In the genomic region with DNA sequence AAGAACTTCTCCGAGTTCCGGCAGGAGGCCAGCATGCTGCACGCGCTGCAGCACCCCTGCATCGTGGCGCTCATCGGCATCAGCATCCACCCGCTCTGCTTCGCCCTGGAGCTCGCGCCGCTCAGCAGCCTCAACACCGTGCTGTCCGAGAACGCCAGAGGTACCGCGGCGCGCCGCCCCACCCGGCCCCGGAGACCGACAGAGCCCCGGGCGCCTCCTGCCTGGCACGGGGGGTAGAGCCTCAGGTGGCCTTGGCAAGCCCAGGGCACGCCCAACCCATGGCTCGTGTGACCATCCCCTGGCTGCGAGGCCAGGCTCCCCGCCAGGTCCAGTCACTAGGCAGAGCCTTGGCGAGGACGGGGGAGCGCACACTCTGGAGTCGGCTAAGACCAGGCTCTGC, we compare ENCODE assay signal across 34 cellular contexts.
DNase-seq lines count a peak whose midpoint lies in the region; ATAC-seq, FAIRE-seq and TF ChIP-seq lines count a peak whose summit lies in the region.
"Had no signal": no experiment of that assay in that cellular context is flagged by ENCODE, and none has a peak within 500 bp of the region (broad histone marks: within the 10 kb centered on the region; RNA-seq: fewer than 3 reads in every experiment).

No MANE protein-coding gene starts in this region.

- no peak overlapping the region for H3K14ac ChIP-seq in H1 (ENCODE audit: insufficient read length)

- no peaks in the 10 kb centered on the region; a peak in 1 of 7 replicates for H3K4me1 ChIP-seq in H1 (replicated peaks in 1 of 4; ENCODE audit: control insufficient read depth in 3 of 4, insufficient read depth in 4 of 4, low read length in 3 of 4)
- H3K4me1 ChIP-seq in suprapubic skin = no peaks in the 10 kb centered on the region
- H3K4me1 ChIP-seq: A549 had no signal

- peak; percentile 12 for DNase-seq in activated CD8-positive, alpha-beta T cell treated with anti-CD3 and anti-CD28 coated beads, Interleukin-2, amount 10 ng/mL, durations not matched to agents 7 days and 5 days
- no peak for DNase-seq in activated CD8-positive, alpha-beta T cell treated with anti-CD3 and anti-CD28 coated beads for 36 hours
- peak in 1 of 2 experiments; percentile 38 for DNase-seq in H1 (ENCODE audit: low read depth in 1 of 2, low spot score in 2 of 2)
- peak; percentile 88 for DNase-seq in mesenteric fat pad (ENCODE audit: low spot score)
- peak; percentile 48 to 67 for DNase-seq in suprapubic skin (ENCODE audit: low spot score in 2 of 2)
- no peak for DNase-seq in OCI-M1 (lab: John Stamatoyannopoulos, UW)
- DNase-seq in NCI-H1092 treated with DMSO at 0.1 percent for 48 hours (lab: John Stamatoyannopoulos, UW) = no peak
- DNase-seq: activated CD4-positive, alpha-beta T cell treated with anti-CD3 and anti-CD28 coated beads for 48 hours; AML-193; anterior cingulate cortex; CD4-positive, alpha-beta T cell; cortex of kidney; EL; HFFc6; midbrain; NCI-H1092; NCI-H187 treated with DMSO at 0.1 percent for 48 hours; NCI-H2171 treated with DMSO at 0.1 percent for 48 hours; NCI-H524 treated with DMSO at 0.1 percent for 48 hours; NK-92 treated with Interleukin-12 subunit alpha and Interleukin-12 subunit beta, amount 100 ng/mL, for 24 hours; occipital lobe; PC-9; retina; SHP77; stimulated activated CD4-positive, alpha-beta T cell treated with anti-CD3 and anti-CD28 coated beads, Interleukin-4, amount 100 ng/mL, for 1 hour had no signal

- TF ChIP-seq RAD21 in H1 (IDR thresholded peaks at IDR 0.05 in 1 of 2, conservative IDR thresholded peaks at IDR 0.05 in 1 of 2; ENCODE audit: low read depth in 2 of 2, low read length in 2 of 2) = no peak

- no peak for TF ChIP-seq POLR2A in H1 (IDR thresholded peaks at IDR 0.05; ENCODE audit: control extremely low read depth in 1 of 2, low read depth in 2 of 2, low read length in 2 of 2)
- no peak for TF ChIP-seq POLR2A in suprapubic skin (IDR thresholded peaks at IDR 0.05)

- FAIRE-seq in H1 (lab: Jason Lieb, UNC) = no peak
- FAIRE-seq: A549, frontal cortex, GM12892 had no signal

- no peak overlapping the region for H3K56ac ChIP-seq in H1 (replicated peaks; ENCODE audit: insufficient read length, low read depth, low read length)

- H3K79me2 ChIP-seq in H1 (ENCODE audit: control insufficient read depth in 1 of 2, insufficient read depth in 2 of 2, low read length in 2 of 2) = no peaks in the 10 kb centered on the region

- ATAC-seq in activated CD8-positive, alpha-beta T cell treated with anti-CD3 and anti-CD28 coated beads, Interleukin-2, amount 10 ng/mL, durations not matched to agents 7 days and 5 days = no peak
- ATAC-seq in activated CD8-positive, alpha-beta T cell treated with anti-CD3 and anti-CD28 coated beads for 36 hours = no peak
- ATAC-seq in HG02798 (IDR thresholded peaks at IDR 0.05; ENCODE audit: poor library complexity, unreplicated experiment) = no peak
- ATAC-seq: A549; activated T-helper 17 cell treated with anti-CD3 and anti-CD28 coated beads, Interleukin-2, amount 50 U/mL, for 72 hours; naive thymus-derived CD8-positive, alpha-beta T cell; stimulated activated effector memory CD8-positive, alpha-beta T cell treated with anti-CD3 and anti-CD28 coated beads, Interleukin-12 subunit alpha, Interleukin-12 subunit beta, amount 100 ng/mL, for 72 hours had no signal

- H3K4me3 Mint-ChIP-seq in activated CD8-positive, alpha-beta T cell treated with anti-CD3 and anti-CD28 coated beads, Interleukin-2, amount 10 ng/mL, durations not matched to agents 7 days and 5 days = no peak overlapping the region
- H3K4me3 Mint-ChIP-seq in activated CD8-positive, alpha-beta T cell treated with anti-CD3 and anti-CD28 coated beads for 36 hours = no peak overlapping the region
- H3K4me3 Mint-ChIP-seq: activated naive CD4-positive, alpha-beta T cell treated with anti-CD3 and anti-CD28 coated beads, Interleukin-2, amount 50 U/mL, for 24 hours; activated T-helper 17 cell treated with anti-CD3 and anti-CD28 coated beads, Interleukin-2, amount 50 U/mL, for 72 hours; CD4-positive, alpha-beta T cell; HFFc6; naive thymus-derived CD8-positive, alpha-beta T cell; stimulated activated effector memory CD8-positive, alpha-beta T cell treated with anti-CD3 and anti-CD28 coated beads, Interleukin-12 subunit alpha, Interleukin-12 subunit beta, amount 100 ng/mL, for 72 hours had no signal

- H3K4me1 Mint-ChIP-seq in activated CD8-positive, alpha-beta T cell treated with anti-CD3 and anti-CD28 coated beads, Interleukin-2, amount 10 ng/mL, durations not matched to agents 7 days and 5 days (ENCODE audit: low read depth) = no peaks in the 10 kb centered on the region
- no peaks in the 10 kb centered on the region for H3K4me1 Mint-ChIP-seq in activated CD8-positive, alpha-beta T cell treated with anti-CD3 and anti-CD28 coated beads for 36 hours (ENCODE audit: low read depth)
- H3K4me1 Mint-ChIP-seq: activated naive CD4-positive, alpha-beta T cell treated with anti-CD3 and anti-CD28 coated beads, Interleukin-2, amount 50 U/mL, for 24 hours; activated T-helper 17 cell treated with anti-CD3 and anti-CD28 coated beads, Interleukin-2, amount 50 U/mL, for 72 hours; naive thymus-derived CD8-positive, alpha-beta T cell; stimulated activated effector memory CD8-positive, alpha-beta T cell treated with anti-CD3 and anti-CD28 coated beads, Interleukin-12 subunit alpha, Interleukin-12 subunit beta, amount 100 ng/mL, for 72 hours had no signal

- H3K36me3 Mint-ChIP-seq in activated CD8-positive, alpha-beta T cell treated with anti-CD3 and anti-CD28 coated beads, Interleukin-2, amount 10 ng/mL, durations not matched to agents 7 days and 5 days (ENCODE audit: low read depth) = no peaks in the 10 kb centered on the region
- H3K36me3 Mint-ChIP-seq in activated CD8-positive, alpha-beta T cell treated with anti-CD3 and anti-CD28 coated beads for 36 hours (ENCODE audit: low read depth) = no peaks in the 10 kb centered on the region
- H3K36me3 Mint-ChIP-seq: activated naive CD4-positive, alpha-beta T cell treated with anti-CD3 and anti-CD28 coated beads, Interleukin-2, amount 50 U/mL, for 24 hours; naive thymus-derived CD8-positive, alpha-beta T cell; stimulated activated effector memory CD8-positive, alpha-beta T cell treated with anti-CD3 and anti-CD28 coated beads, Interleukin-12 subunit alpha, Interleukin-12 subunit beta, amount 100 ng/mL, for 72 hours had no signal

- H2BK15ac ChIP-seq in H1 (ENCODE audit: low read length) = no peak overlapping the region

- no peak overlapping the region for H3K4me3 ChIP-seq in H1 (ENCODE audit: extremely low read depth in 1 of 4, insufficient read depth in 2 of 4, low read depth in 3 of 4, low read length in 4 of 4)
- no peak overlapping the region for H3K4me3 ChIP-seq in suprapubic skin
- H3K4me3 ChIP-seq: A549, PC-9 had no signal

- H3K9me3 ChIP-seq in H1 (ENCODE audit: insufficient read depth in 2 of 2, low read depth in 1 of 2, low read length in 1 of 2) = no peaks in the 10 kb centered on the region
- no peaks in the 10 kb centered on the region for H3K9me3 ChIP-seq in suprapubic skin
- H3K9me3 ChIP-seq: A549 had no signal

- no peak for TF ChIP-seq CTCF in activated CD8-positive, alpha-beta T cell treated with anti-CD3 and anti-CD28 coated beads for 36 hours (IDR thresholded peaks at IDR 0.05)
- TF ChIP-seq CTCF in H1 (IDR thresholded peaks at IDR 0.05; ENCODE audit: control extremely low read depth in 1 of 3, insufficient read depth in 1 of 3, low read depth in 1 of 3, low read length in 3 of 3) = no peak
- no peak for TF ChIP-seq CTCF in suprapubic skin (IDR thresholded peaks at IDR 0.05)

- no peak overlapping the region for H2AFZ ChIP-seq in H1 (ENCODE audit: low read length)
- H2AFZ ChIP-seq: PC-9 had no signal

- H3K27ac ChIP-seq in H1 (ENCODE audit: low read depth, low read length) = no peak overlapping the region
- no peak overlapping the region for H3K27ac ChIP-seq in suprapubic skin
- H3K27ac ChIP-seq: A549, PC-9, VCaP had no signal

- H3K4me2 ChIP-seq in H1 (ENCODE audit: insufficient read depth in 1 of 2, low read depth in 2 of 2, low read length in 2 of 2) = no peak overlapping the region
- H3K4me2 ChIP-seq: A549, PC-9 had no signal

- peak overlapping the region; percentile 24; the same call in 1 of the 2 replicates for H3K18ac ChIP-seq in H1 (ENCODE audit: extremely low read depth, low read length)

- intact Hi-C loops in activated CD8-positive, alpha-beta T cell treated with anti-CD3 and anti-CD28 coated beads for 36 hours (cut with micrococcal nuclease) = no loop called here

- no peaks in the 10 kb centered on the region for H3K36me3 ChIP-seq in H1 (ENCODE audit: control insufficient read depth in 2 of 4, insufficient read depth in 4 of 4, low read length in 3 of 4)
- H3K36me3 ChIP-seq in suprapubic skin = peaks cover 92% of the 10 kb centered on the region

- no peak overlapping the region for H2BK20ac ChIP-seq in H1 (ENCODE audit: low read length)

- no peak overlapping the region for H2AK5ac ChIP-seq in H1 (ENCODE audit: low read depth, low read length)

- peak overlapping the region; percentile 1; the same call in 1 of the 2 replicates for H4K8ac ChIP-seq in H1 (ENCODE audit: extremely low read depth, insufficient read depth, low read length)

- H3K27me3 Mint-ChIP-seq in activated CD8-positive, alpha-beta T cell treated with anti-CD3 and anti-CD28 coated beads, Interleukin-2, amount 10 ng/mL, durations not matched to agents 7 days and 5 days (ENCODE audit: low read depth) = peaks cover 5% of the 10 kb centered on the region
- H3K27me3 Mint-ChIP-seq in activated CD8-positive, alpha-beta T cell treated with anti-CD3 and anti-CD28 coated beads for 36 hours = no peaks in the 10 kb centered on the region
- H3K27me3 Mint-ChIP-seq: activated naive CD4-positive, alpha-beta T cell treated with anti-CD3 and anti-CD28 coated beads, Interleukin-2, amount 50 U/mL, for 24 hours; CD4-positive, alpha-beta T cell had no signal

- no peak overlapping the region for H4K5ac ChIP-seq in H1 (ENCODE audit: insufficient read length, low read depth, low read length)

- POLR2A ChIA-PET in activated CD8-positive, alpha-beta T cell treated with anti-CD3 and anti-CD28 coated beads, Interleukin-2, amount 10 ng/mL, durations not matched to agents 7 days and 5 days (lab: Charles Lee) = no interaction called here
- POLR2A ChIA-PET in activated CD8-positive, alpha-beta T cell treated with anti-CD3 and anti-CD28 coated beads for 36 hours (lab: Charles Lee) = no interaction called here
- POLR2A ChIA-PET in H1 (lab: Charles Lee; ENCODE audit: partially characterized antibody) = interaction anchor here (0.6 to 1.5 kb wide), 3 partner anchors 9 to 16 kb away, joined by 3 to 4 read pairs (median 3); no protein-coding TSS in a partner anchor

- H4K91ac ChIP-seq in H1 (replicated peaks; ENCODE audit: insufficient read length, low read length) = peak overlapping the region; percentile 25

- no peaks in the 10 kb centered on the region for H3K79me1 ChIP-seq in H1 (ENCODE audit: low read depth, low read length)

- no peak overlapping the region for H3K4ac ChIP-seq in H1 (replicated peaks; ENCODE audit: insufficient read length, low read depth, low read length)

- peaks cover 2% of the 10 kb centered on the region; the same call in 1 of the 2 replicates for H3K23me2 ChIP-seq in H1 (ENCODE audit: low read depth, low read length)

- WGBS in H1 (ENCODE audit: extremely low coverage in 1 of 2, insufficient coverage in 1 of 2, insufficient read length in 1 of 2, insufficient replicate concordance in 2 of 2, low coverage in 1 of 2, low lambda C conversion rate in 2 of 2, missing lambda C conversion rate in 1 of 2), 2 experiments = 87% methylated on average over 34 of the region's 34 CpGs; no CpG with 5 or more reads in 1 of the 2 experiments
- 89% methylated on average over 22 of the region's 34 CpGs for WGBS in suprapubic skin

- no peak overlapping the region for H3K27ac Mint-ChIP-seq in activated CD8-positive, alpha-beta T cell treated with anti-CD3 and anti-CD28 coated beads, Interleukin-2, amount 10 ng/mL, durations not matched to agents 7 days and 5 days
- no peak overlapping the region for H3K27ac Mint-ChIP-seq in activated CD8-positive, alpha-beta T cell treated with anti-CD3 and anti-CD28 coated beads for 36 hours
- H3K27ac Mint-ChIP-seq: activated naive CD4-positive, alpha-beta T cell treated with anti-CD3 and anti-CD28 coated beads, Interleukin-2, amount 50 U/mL, for 24 hours; activated T-helper 17 cell treated with anti-CD3 and anti-CD28 coated beads, Interleukin-2, amount 50 U/mL, for 72 hours; CD4-positive, alpha-beta T cell; HFFc6; naive thymus-derived CD8-positive, alpha-beta T cell; stimulated activated effector memory CD8-positive, alpha-beta T cell treated with anti-CD3 and anti-CD28 coated beads, Interleukin-12 subunit alpha, Interleukin-12 subunit beta, amount 100 ng/mL, for 72 hours had no signal

- H3K23ac ChIP-seq in H1 (ENCODE audit: insufficient read length) = no peak overlapping the region

- CTCF ChIA-PET in activated CD8-positive, alpha-beta T cell treated with anti-CD3 and anti-CD28 coated beads, Interleukin-2, amount 10 ng/mL, durations not matched to agents 7 days and 5 days (lab: Charles Lee) = no interaction called here
- CTCF ChIA-PET in activated CD8-positive, alpha-beta T cell treated with anti-CD3 and anti-CD28 coated beads for 36 hours (lab: Charles Lee) = interaction anchor here (1.0 to 1.8 kb wide), 2 partner anchors 45 to 46 kb away, joined by 3 to 7 read pairs; no protein-coding TSS in a partner anchor
- CTCF ChIA-PET in H1 (lab: Charles Lee; ENCODE audit: partially characterized antibody) = interaction anchor here (1.0 to 2.8 kb wide), 11 partner anchors 11 to 359 kb away, joined by 3 to 18 read pairs (median 4); no protein-coding TSS in a partner anchor

- H2BK5ac ChIP-seq in H1 (ENCODE audit: low read depth, low read length) = peak overlapping the region; percentile 49; the same call in 1 of the 2 replicates

- H2BK12ac ChIP-seq in H1 (ENCODE audit: low read depth, low read length) = peak overlapping the region; percentile 81; the same call in 1 of the 2 replicates

- peak overlapping the region; percentile 52 for H2BK120ac ChIP-seq in H1 (replicated peaks; ENCODE audit: low read depth, low read length)

- H3K27me3 ChIP-seq in H1 (replicated peaks in 1 of 4; ENCODE audit: control insufficient read depth in 3 of 4, extremely low read depth in 1 of 4, insufficient read depth in 3 of 4, low read length in 3 of 4) (no peaks in the 10 kb centered on the region), suprapubic skin (no peaks in the 10 kb centered on the region)

- TF ChIP-seq EP300 in H1 (IDR thresholded peaks at IDR 0.05; ENCODE audit: borderline replicate concordance in 1 of 2, low read depth in 2 of 2, low read length in 2 of 2) (no peak), suprapubic skin (IDR thresholded peaks at IDR 0.05) (no peak)

- H4K20me1 ChIP-seq in H1 (replicated peaks in 1 of 2; ENCODE audit: control insufficient read depth in 1 of 2, insufficient read depth in 2 of 2, low read length in 2 of 2) = no peaks in the 10 kb centered on the region

- no peaks in the 10 kb centered on the region for H3K9me3 Mint-ChIP-seq in activated CD8-positive, alpha-beta T cell treated with anti-CD3 and anti-CD28 coated beads, Interleukin-2, amount 10 ng/mL, durations not matched to agents 7 days and 5 days (ENCODE audit: insufficient read depth)
- H3K9me3 Mint-ChIP-seq in activated CD8-positive, alpha-beta T cell treated with anti-CD3 and anti-CD28 coated beads for 36 hours = no peaks in the 10 kb centered on the region
- H3K9me3 Mint-ChIP-seq: activated naive CD4-positive, alpha-beta T cell treated with anti-CD3 and anti-CD28 coated beads, Interleukin-2, amount 50 U/mL, for 24 hours; activated T-helper 17 cell treated with anti-CD3 and anti-CD28 coated beads, Interleukin-2, amount 50 U/mL, for 72 hours; CD4-positive, alpha-beta T cell; HFFc6; naive thymus-derived CD8-positive, alpha-beta T cell; stimulated activated effector memory CD8-positive, alpha-beta T cell treated with anti-CD3 and anti-CD28 coated beads, Interleukin-12 subunit alpha, Interleukin-12 subunit beta, amount 100 ng/mL, for 72 hours had no signal

- no peak overlapping the region for H3K9ac ChIP-seq in H1 (replicated peaks in 1 of 4; ENCODE audit: extremely low read depth in 1 of 4, low read depth in 3 of 4, low read length in 3 of 4)

Comparison
In these comparisons a context has a peak if more than half of its experiments do, and no peak if none do; other contexts are left out.
1. DNase-seq: peak in activated CD8-positive, alpha-beta T cell treated with anti-CD3 and anti-CD28 coated beads, Interleukin-2, amount 10 ng/mL, durations not matched to agents 7 days and 5 days (single experiment), mesenteric fat pad (single experiment) and suprapubic skin (2 of 2); none in activated CD8-positive, alpha-beta T cell treated with anti-CD3 and anti-CD28 coated beads for 36 hours (single experiment), OCI-M1 (single experiment) and NCI-H1092 treated with DMSO at 0.1 percent for 48 hours (single experiment).